In the genomic region with DNA sequence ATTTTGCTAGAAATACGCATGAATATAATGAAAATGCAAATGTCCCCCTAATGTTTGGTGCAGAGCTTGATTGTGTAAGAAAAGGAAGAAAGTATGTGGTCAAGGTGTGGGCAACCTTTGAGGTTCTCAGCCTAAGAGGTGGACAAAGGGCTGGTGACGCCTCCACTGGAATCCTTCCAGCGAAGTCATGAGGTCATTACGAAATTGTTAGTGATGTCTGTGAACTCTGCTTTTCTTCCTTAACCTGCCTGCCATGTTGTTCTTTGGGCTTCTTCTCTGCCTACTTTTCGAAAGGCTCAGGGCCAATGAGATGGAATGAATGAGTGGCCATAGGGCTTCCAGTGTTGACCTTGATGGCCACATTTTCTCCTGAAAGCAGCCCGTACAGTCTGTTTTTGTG, we compare ENCODE assay signal across 8 cellular contexts.
DNase-seq lines count a peak whose midpoint lies in the region; ATAC-seq and TF ChIP-seq lines count a peak whose summit lies in the region.
"Not testable (repeated sequence)": the region's sequence is repeated elsewhere in the genome, so short reads cannot be mapped to it uniquely, and the experiment has no call there.

No MANE protein-coding gene starts in this region.

- H3K36me3 ChIP-seq in CD4-positive, CD25-positive, alpha-beta regulatory T cell (ENCODE audit: control insufficient read depth, insufficient read depth, low read length); Panc1 (ENCODE audit: control insufficient read depth, insufficient read depth, low read length); hepatocyte (replicated peaks; ENCODE audit: insufficient read depth, low read depth); upper lobe of right lung: not testable (repeated sequence)

- in situ Hi-C loops in Panc1 (cut with HindIII; ENCODE audit: low pct_unique_long_range_greater_than_20kb, low sequenced_read_pairs), result not testable (repeated sequence)

- DNase-seq in CD4-positive, CD25-positive, alpha-beta regulatory T cell; HL-60 (ENCODE audit: low read depth in 1 of 2, low spot score in 1 of 2); Panc1 (ENCODE audit: low read depth, low spot score); activated CD4-positive, alpha-beta T cell treated with anti-CD3 and anti-CD28 coated beads, Interleukin-2, amount 10 ng/mL, durations not matched to agents 24 days and 14 days; effector memory CD8-positive, alpha-beta T cell; hepatocyte (ENCODE audit: low spot score); natural killer cell; upper lobe of right lung: not testable (repeated sequence)

- not testable (repeated sequence) for H3K9me3 ChIP-seq in CD4-positive, CD25-positive, alpha-beta regulatory T cell (ENCODE audit: control insufficient read depth in 2 of 2, low read length in 2 of 2); Panc1 (ENCODE audit: control insufficient read depth, insufficient read depth, low read depth, low read length); hepatocyte (ENCODE audit: low read depth); upper lobe of right lung

- not testable (repeated sequence) for H3K36me3 Mint-ChIP-seq in CD4-positive, CD25-positive, alpha-beta regulatory T cell; activated CD4-positive, alpha-beta T cell treated with anti-CD3 and anti-CD28 coated beads, Interleukin-2, amount 10 ng/mL, durations not matched to agents 24 days and 14 days (ENCODE audit: low read depth); effector memory CD8-positive, alpha-beta T cell (ENCODE audit: insufficient read depth); natural killer cell

- not testable (repeated sequence) for H3K9me3 Mint-ChIP-seq in CD4-positive, CD25-positive, alpha-beta regulatory T cell; activated CD4-positive, alpha-beta T cell treated with anti-CD3 and anti-CD28 coated beads, Interleukin-2, amount 10 ng/mL, durations not matched to agents 24 days and 14 days; effector memory CD8-positive, alpha-beta T cell; natural killer cell

- not testable (repeated sequence) for TF ChIP-seq CTCF in HL-60 (IDR thresholded peaks at IDR 0.05; ENCODE audit: insufficient read depth, low read length); Panc1 (IDR thresholded peaks at IDR 0.05); hepatocyte (IDR thresholded peaks at IDR 0.05; ENCODE audit: poor library complexity); natural killer cell (IDR thresholded peaks at IDR 0.05); upper lobe of right lung (IDR thresholded peaks at IDR 0.05)

- not testable (repeated sequence) for H3K27me3 ChIP-seq in CD4-positive, CD25-positive, alpha-beta regulatory T cell (ENCODE audit: control insufficient read depth, insufficient read depth, low read length); HL-60 (ENCODE audit: insufficient read depth, poor library complexity, severe bottlenecking); Panc1 (ENCODE audit: control insufficient read depth, insufficient read depth, low read length); hepatocyte; upper lobe of right lung

- not testable (repeated sequence) for H3K4me3 ChIP-seq in CD4-positive, CD25-positive, alpha-beta regulatory T cell (ENCODE audit: low read depth, low read length); HL-60 (replicated peaks; ENCODE audit: insufficient read depth, low read length); Panc1 (ENCODE audit: low read depth in 2 of 2, low read length in 2 of 2); hepatocyte; upper lobe of right lung

- peak overlapping the region in 2 of 3 donors; percentile 26 to 48 for H3K27ac Mint-ChIP-seq in CD4-positive, CD25-positive, alpha-beta regulatory T cell
- peak overlapping the region; percentile 65 for H3K27ac Mint-ChIP-seq in activated CD4-positive, alpha-beta T cell treated with anti-CD3 and anti-CD28 coated beads, Interleukin-2, amount 10 ng/mL, durations not matched to agents 24 days and 14 days
- peak overlapping the region; percentile 25 to 49 for H3K27ac Mint-ChIP-seq in effector memory CD8-positive, alpha-beta T cell
- H3K27ac Mint-ChIP-seq in natural killer cell, result peak overlapping the region; percentile 4 to 56

- H3K79me2 ChIP-seq in hepatocyte, result not testable (repeated sequence)

- not testable (repeated sequence) for H3K27ac ChIP-seq in CD4-positive, CD25-positive, alpha-beta regulatory T cell (ENCODE audit: insufficient read depth, low read length, poor library complexity, severe bottlenecking); upper lobe of right lung
- peak overlapping the region; percentile 48; the same call in 1 of the 2 replicates for H3K27ac ChIP-seq in HL-60 (replicated peaks)
- peak overlapping the region; percentile 75 for H3K27ac ChIP-seq in Panc1 (ENCODE audit: low read length)
- peak overlapping the region; percentile 77 for H3K27ac ChIP-seq in hepatocyte

- not testable (repeated sequence) for H3K4me1 ChIP-seq in CD4-positive, CD25-positive, alpha-beta regulatory T cell (ENCODE audit: control insufficient read depth, insufficient read depth, low read length, poor library complexity, severe bottlenecking); Panc1 (ENCODE audit: control insufficient read depth, insufficient read depth, low read length); hepatocyte (ENCODE audit: insufficient read depth); upper lobe of right lung

- not testable (repeated sequence) for H2AFZ ChIP-seq in hepatocyte

- 94% methylated on average over 6 of the region's 6 CpGs for WGBS in hepatocyte (ENCODE audit: low lambda C conversion rate, missing lambda C conversion rate)

- not testable (repeated sequence) for H3K4me2 ChIP-seq in hepatocyte

- intact Hi-C loops in Panc1 (cut with micrococcal nuclease; ENCODE audit: unreplicated experiment), result loop anchor here (10.0 kb wide), 1 partner anchor 330 kb away; a partner anchor contains a TSS
- intact Hi-C loops in activated CD4-positive, alpha-beta T cell treated with anti-CD3 and anti-CD28 coated beads, Interleukin-2, amount 10 ng/mL, durations not matched to agents 24 days and 14 days (cut with micrococcal nuclease); natural killer cell (cut with micrococcal nuclease); upper lobe of right lung (cut with DNase I): not testable (repeated sequence)

- not testable (repeated sequence) for H3K9me2 ChIP-seq in hepatocyte (replicated peaks; ENCODE audit: insufficient read depth)

- not testable (repeated sequence) for ATAC-seq in CD4-positive, CD25-positive, alpha-beta regulatory T cell (ENCODE audit: low read depth in 2 of 2); Panc1; effector memory CD8-positive, alpha-beta T cell (replicated peaks); natural killer cell
- ATAC-seq in upper lobe of right lung, result peak; percentile 40

- POLR2A ChIA-PET in Panc1 (lab: Charles Lee), result not testable (repeated sequence)

- peak overlapping the region in 1 of 4 donors; percentile 29 for H3K4me3 Mint-ChIP-seq in CD4-positive, CD25-positive, alpha-beta regulatory T cell
- H3K4me3 Mint-ChIP-seq in activated CD4-positive, alpha-beta T cell treated with anti-CD3 and anti-CD28 coated beads, Interleukin-2, amount 10 ng/mL, durations not matched to agents 24 days and 14 days; effector memory CD8-positive, alpha-beta T cell; natural killer cell: not testable (repeated sequence)

- not testable (repeated sequence) for H4K20me1 ChIP-seq in hepatocyte (ENCODE audit: insufficient read depth, poor library complexity, severe bottlenecking)

- BruUV-seq in Panc1 (replicated peaks; lab: Mats Ljungman, UMichigan), result not testable (repeated sequence)

- peaks cover 0 to 15% (median 5%) of the 10 kb centered on the region in 4 donors for H3K4me1 Mint-ChIP-seq in CD4-positive, CD25-positive, alpha-beta regulatory T cell
- H3K4me1 Mint-ChIP-seq in activated CD4-positive, alpha-beta T cell treated with anti-CD3 and anti-CD28 coated beads, Interleukin-2, amount 10 ng/mL, durations not matched to agents 24 days and 14 days, result peaks cover 11% of the 10 kb centered on the region
- not testable (repeated sequence) for H3K4me1 Mint-ChIP-seq in effector memory CD8-positive, alpha-beta T cell (ENCODE audit: low read depth in 2 of 2)
- H3K4me1 Mint-ChIP-seq in natural killer cell, result peaks cover 0 to 19% of the 10 kb centered on the region in 2 donors

- CTCF ChIA-PET in Panc1 (lab: Charles Lee), result not testable (repeated sequence)

- not testable (repeated sequence) for H3K27me3 Mint-ChIP-seq in CD4-positive, CD25-positive, alpha-beta regulatory T cell; activated CD4-positive, alpha-beta T cell treated with anti-CD3 and anti-CD28 coated beads, Interleukin-2, amount 10 ng/mL, durations not matched to agents 24 days and 14 days; effector memory CD8-positive, alpha-beta T cell; natural killer cell (ENCODE audit: low read depth in 2 of 2)
